1 cellular context compared by ENCODE assay signal in the genomic region with DNA sequence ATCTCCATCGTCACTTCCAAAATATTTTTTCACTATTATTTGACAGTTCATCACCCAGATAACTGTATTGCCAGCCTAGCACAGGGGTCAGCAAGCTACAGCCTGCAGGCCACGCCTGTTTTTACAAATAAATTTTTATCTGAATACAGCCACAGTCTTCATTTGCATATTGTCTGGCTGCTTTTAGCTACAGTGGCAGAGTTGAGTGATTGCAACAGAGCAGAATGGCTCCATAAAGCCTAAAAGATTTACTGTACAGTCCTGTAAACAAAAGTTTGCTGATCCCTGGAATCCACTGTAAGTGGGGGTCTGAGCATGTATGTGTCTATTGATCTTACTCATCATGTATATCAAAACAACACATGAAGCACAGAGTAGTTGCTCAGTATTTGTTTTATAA.
A peak's percentile ranks its signal among the peaks of the same experiment; 100 is the strongest.
TF ChIP-seq lines count a peak whose summit lies in the region.

No MANE protein-coding gene starts in this region.

TF ChIP-seq in HCT116, 20 proteins besides CTCF, POLR2A, EP300 and RAD21 (continued from another document):
- TF ChIP-seq, protein P1, sequence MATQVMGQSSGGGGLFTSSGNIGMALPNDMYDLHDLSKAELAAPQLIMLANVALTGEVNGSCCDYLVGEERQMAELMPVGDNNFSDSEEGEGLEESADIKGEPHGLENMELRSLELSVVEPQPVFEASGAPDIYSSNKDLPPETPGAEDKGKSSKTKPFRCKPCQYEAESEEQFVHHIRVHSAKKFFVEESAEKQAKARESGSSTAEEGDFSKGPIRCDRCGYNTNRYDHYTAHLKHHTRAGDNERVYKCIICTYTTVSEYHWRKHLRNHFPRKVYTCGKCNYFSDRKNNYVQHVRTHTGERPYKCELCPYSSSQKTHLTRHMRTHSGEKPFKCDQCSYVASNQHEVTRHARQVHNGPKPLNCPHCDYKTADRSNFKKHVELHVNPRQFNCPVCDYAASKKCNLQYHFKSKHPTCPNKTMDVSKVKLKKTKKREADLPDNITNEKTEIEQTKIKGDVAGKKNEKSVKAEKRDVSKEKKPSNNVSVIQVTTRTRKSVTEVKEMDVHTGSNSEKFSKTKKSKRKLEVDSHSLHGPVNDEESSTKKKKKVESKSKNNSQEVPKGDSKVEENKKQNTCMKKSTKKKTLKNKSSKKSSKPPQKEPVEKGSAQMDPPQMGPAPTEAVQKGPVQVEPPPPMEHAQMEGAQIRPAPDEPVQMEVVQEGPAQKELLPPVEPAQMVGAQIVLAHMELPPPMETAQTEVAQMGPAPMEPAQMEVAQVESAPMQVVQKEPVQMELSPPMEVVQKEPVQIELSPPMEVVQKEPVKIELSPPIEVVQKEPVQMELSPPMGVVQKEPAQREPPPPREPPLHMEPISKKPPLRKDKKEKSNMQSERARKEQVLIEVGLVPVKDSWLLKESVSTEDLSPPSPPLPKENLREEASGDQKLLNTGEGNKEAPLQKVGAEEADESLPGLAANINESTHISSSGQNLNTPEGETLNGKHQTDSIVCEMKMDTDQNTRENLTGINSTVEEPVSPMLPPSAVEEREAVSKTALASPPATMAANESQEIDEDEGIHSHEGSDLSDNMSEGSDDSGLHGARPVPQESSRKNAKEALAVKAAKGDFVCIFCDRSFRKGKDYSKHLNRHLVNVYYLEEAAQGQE (IDR thresholded peaks at IDR 0.05; ENCODE audit: low read depth) = no peak
- TF ChIP-seq SIN3A (IDR thresholded peaks at IDR 0.05; ENCODE audit: low read depth) (no peak), CEBPB (IDR thresholded peaks at IDR 0.05; ENCODE audit: low read depth) (0 out of 2 replicates have a peak, but pooled peaks have one; percentile 19)
